Comparison of ENCODE assay signal across 8 cellular contexts in the genomic region with DNA sequence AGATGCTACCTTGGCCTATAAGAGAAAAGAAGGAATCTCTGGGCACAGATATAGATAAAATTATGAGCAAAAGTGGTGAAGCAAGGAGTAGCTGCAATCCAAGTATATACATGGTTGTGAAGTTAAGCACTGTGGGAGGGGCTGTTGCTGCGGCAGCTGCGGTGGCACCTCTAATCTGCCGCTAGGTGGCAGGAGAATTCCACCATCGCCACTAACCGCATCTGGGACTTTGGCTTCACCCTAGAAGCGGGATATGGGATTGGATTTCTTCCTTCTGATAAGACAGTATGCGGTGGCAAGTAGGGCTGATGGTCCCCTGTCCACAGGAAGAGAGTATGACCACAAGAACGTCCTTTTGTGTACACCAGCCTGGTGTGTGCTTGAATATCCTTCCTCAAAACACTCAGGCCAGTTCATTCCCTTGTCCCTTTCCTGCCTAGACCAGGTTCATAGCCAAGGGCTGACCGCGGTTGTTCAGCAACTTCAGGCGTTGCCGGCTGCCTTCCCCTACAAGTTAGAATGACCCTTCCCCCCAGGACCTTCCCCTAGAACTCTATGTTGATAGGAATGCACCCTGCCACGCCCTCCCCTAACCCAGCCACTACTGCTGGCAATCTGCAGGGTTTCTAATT. TPM values are rescaled to one million over a fixed set of nuclear protein-coding genes. Genes with fewer than 3 reads are reported as not detected.
DNase-seq lines count a peak whose midpoint lies in the region; ATAC-seq and TF ChIP-seq lines count a peak whose summit lies in the region.

No MANE protein-coding gene starts in this region.

- peak; percentile 86 for DNase-seq in D341Med (ENCODE audit: low spot score)
- peak; percentile 46 for DNase-seq in HFFc6
- DNase-seq in NCI-H345 treated with DMSO at 0.1 percent for 48 hours (lab: John Stamatoyannopoulos, UW; ENCODE audit: unreplicated experiment): peak; percentile 26
- DNase-seq in activated CD8-positive, alpha-beta memory T cell treated with anti-CD3 and anti-CD28 coated beads for 48 hours (ENCODE audit: low read depth in 2 of 3, low spot score in 2 of 3): peak in 2 of 3 experiments; percentile 8 to 16
- DNase-seq in fibroblast of the conjunctiva (ENCODE audit: low read depth): peak; percentile 42
- peak; percentile 63 for DNase-seq in neural crest cell (ENCODE audit: low read depth, low spot score)

- H3K9me3 Mint-ChIP-seq in HFFc6 (peaks cover 4% of the 10 kb centered on the region; the same call in 1 of the 2 replicates), neural crest cell (no peaks in the 10 kb centered on the region)

- TF ChIP-seq CTCF in HFFc6 (IDR thresholded peaks at IDR 0.05): peak; percentile 90
- TF ChIP-seq CTCF in neural crest cell (conservative IDR thresholded peaks at IDR 0.05): peak; percentile 84

- H3K27me3 Mint-ChIP-seq in HFFc6 (ENCODE audit: insufficient read depth): peaks cover 2% of the 10 kb centered on the region; the same call in 1 of the 2 replicates
- H3K27me3 Mint-ChIP-seq in neural crest cell (ENCODE audit: low read depth): no peaks in the 10 kb centered on the region

- ATAC-seq in HG03280 (IDR thresholded peaks at IDR 0.05; ENCODE audit: unreplicated experiment) (no peak), GM18511 (IDR thresholded peaks at IDR 0.05; ENCODE audit: unreplicated experiment) (no peak)

- H3K4me1 Mint-ChIP-seq in HFFc6 (ENCODE audit: low read depth): peaks cover 8% of the 10 kb centered on the region; the same call in 1 of the 2 replicates
- H3K4me1 Mint-ChIP-seq in neural crest cell: peaks cover 16% of the 10 kb centered on the region

- H3K36me3 Mint-ChIP-seq in HFFc6 (ENCODE audit: low read depth) (no peaks in the 10 kb centered on the region), neural crest cell (ENCODE audit: low read depth) (peaks cover 2% of the 10 kb centered on the region)

- H3K4me3 Mint-ChIP-seq in HFFc6 (no peak overlapping the region), neural crest cell (peak overlapping the region; percentile 36)

- H3K27ac Mint-ChIP-seq in HFFc6 (no peak overlapping the region), neural crest cell (ENCODE audit: unreplicated experiment) (no peak overlapping the region)

RNA-seq across cellular contexts. Expression of gene MAGEL2, which starts 5.1 kb away (rescaled TPM):
- under 1 TPM in 2 of 6 experiments, not detected in 4; 0.08 to 0.11 TPM for total RNA-seq in HFFc6 (2021; fragmentation: NEBNext Ultra II Directional; extraction: Animal tissue kit (Norgen Biotek cat#: 25700))
- 11.9 and 13.1 TPM in 2 replicates for total RNA-seq in neural crest cell

RNA-seq across cellular contexts. Expression of gene NDN, which starts 44.6 kb away (rescaled TPM):
- not detected for total RNA-seq in HFFc6 (2021; fragmentation: NEBNext Ultra II Directional; extraction: Animal tissue kit (Norgen Biotek cat#: 25700))
- total RNA-seq in neural crest cell: 97.3 and 105 TPM in 2 replicates

Comparison
In these comparisons a context has a peak if more than half of its experiments do, and no peak if none do; other contexts are left out.
1. DNase-seq: peak in every context shown above with its lines; median percentile 86 in D341Med; 63 in neural crest cell; 46 in HFFc6; 42 in fibroblast of the conjunctiva; 26 in NCI-H345 treated with DMSO at 0.1 percent for 48 hours; 12 in activated CD8-positive, alpha-beta memory T cell treated with anti-CD3 and anti-CD28 coated beads for 48 hours.
2. RNA of gene MAGEL2, which starts 5.1 kb away (total RNA-seq): 11.9 to 13.1 TPM in neural crest cell; 0.08 to 0.11 TPM in HFFc6; every median in the first group is over 10 times any median in the second.
3. RNA of gene NDN, which starts 44.6 kb away (total RNA-seq): 97.3 to 105 TPM in neural crest cell; not detected in HFFc6; every median in the first group is over 10 times any median in the second.